ENCODE assay signal across 1 cellular context in the genomic region with DNA sequence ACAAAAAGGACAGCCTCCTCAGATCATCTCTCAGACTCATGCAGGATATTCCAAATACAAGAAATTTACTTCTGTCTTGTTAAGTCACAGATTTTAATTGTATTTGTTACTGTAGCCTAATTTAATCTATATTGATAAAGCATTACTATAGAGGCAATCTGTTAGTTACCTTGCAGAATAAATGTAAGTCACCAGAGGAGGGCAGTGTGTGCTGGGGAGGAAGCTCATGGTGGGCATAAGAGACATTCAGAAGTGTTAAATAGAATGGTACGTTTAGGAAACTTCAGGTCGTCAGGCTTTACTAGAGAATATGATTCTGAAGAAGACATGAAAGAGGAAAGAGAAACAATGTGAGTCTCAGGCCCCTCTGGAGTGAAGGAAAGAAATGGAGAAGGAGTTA.
TF ChIP-seq lines count a peak whose summit lies in the region.

No MANE protein-coding gene starts in this region.

TF ChIP-seq in IMR-90, 13 proteins besides CTCF, POLR2A, EP300 and RAD21 (continued from another document):
- TF ChIP-seq MAZ (IDR thresholded peaks at IDR 0.05; ENCODE audit: borderline replicate concordance, low read depth, low read length) (no peak), MAFK (IDR thresholded peaks at IDR 0.05; ENCODE audit: low read depth, low read length) (no peak), MXI1 (IDR thresholded peaks at IDR 0.05; ENCODE audit: borderline replicate concordance, low read depth, low read length) (no peak), RFX5 (IDR thresholded peaks at IDR 0.05; ENCODE audit: low read depth, low read length) (no peak), FOS (IDR thresholded peaks at IDR 0.05; ENCODE audit: low read depth, low read length) (no peak), BHLHE40 (IDR thresholded peaks at IDR 0.05; ENCODE audit: low read depth, low read length) (no peak)
- TF ChIP-seq, protein P1, sequence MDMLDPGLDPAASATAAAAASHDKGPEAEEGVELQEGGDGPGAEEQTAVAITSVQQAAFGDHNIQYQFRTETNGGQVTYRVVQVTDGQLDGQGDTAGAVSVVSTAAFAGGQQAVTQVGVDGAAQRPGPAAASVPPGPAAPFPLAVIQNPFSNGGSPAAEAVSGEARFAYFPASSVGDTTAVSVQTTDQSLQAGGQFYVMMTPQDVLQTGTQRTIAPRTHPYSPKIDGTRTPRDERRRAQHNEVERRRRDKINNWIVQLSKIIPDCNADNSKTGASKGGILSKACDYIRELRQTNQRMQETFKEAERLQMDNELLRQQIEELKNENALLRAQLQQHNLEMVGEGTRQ (IDR thresholded peaks at IDR 0.05; ENCODE audit: low read depth, low read length) = no peak
- TF ChIP-seq, protein P2, sequence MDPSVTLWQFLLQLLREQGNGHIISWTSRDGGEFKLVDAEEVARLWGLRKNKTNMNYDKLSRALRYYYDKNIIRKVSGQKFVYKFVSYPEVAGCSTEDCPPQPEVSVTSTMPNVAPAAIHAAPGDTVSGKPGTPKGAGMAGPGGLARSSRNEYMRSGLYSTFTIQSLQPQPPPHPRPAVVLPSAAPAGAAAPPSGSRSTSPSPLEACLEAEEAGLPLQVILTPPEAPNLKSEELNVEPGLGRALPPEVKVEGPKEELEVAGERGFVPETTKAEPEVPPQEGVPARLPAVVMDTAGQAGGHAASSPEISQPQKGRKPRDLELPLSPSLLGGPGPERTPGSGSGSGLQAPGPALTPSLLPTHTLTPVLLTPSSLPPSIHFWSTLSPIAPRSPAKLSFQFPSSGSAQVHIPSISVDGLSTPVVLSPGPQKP (IDR thresholded peaks at IDR 0.05; ENCODE audit: borderline replicate concordance, low read depth, low read length) = no peak
